1 cellular context compared by ENCODE assay signal in genomic region chr4:133149932-133150642, GRCh38.
TF ChIP-seq lines count a peak whose summit lies in the region.

No MANE protein-coding gene starts in this region.

TF ChIP-seq in K562, 482 proteins besides CTCF, POLR2A, EP300 and RAD21 (continued from another document):
- TF ChIP-seq CEBPZ (IDR thresholded peaks at IDR 0.05; ENCODE audit: borderline replicate concordance, low read depth, low read length), result no peak
- no peak for TF ChIP-seq ZNF655 (CRISPR knock-in tag; IDR thresholded peaks at IDR 0.05)
- no peak for TF ChIP-seq IRF9 (tag; IDR thresholded peaks at IDR 0.05)
- TF ChIP-seq KLF10 (CRISPR knock-in tag; IDR thresholded peaks at IDR 0.05), result no peak
- no peak for TF ChIP-seq ARNT (IDR thresholded peaks at IDR 0.05)
- TF ChIP-seq ZC3H4 (CRISPR knock-in tag; IDR thresholded peaks at IDR 0.05; ENCODE audit: borderline replicate concordance), result no peak
- no peak for TF ChIP-seq L3MBTL2 (IDR thresholded peaks at IDR 0.05)
- TF ChIP-seq STAT6 (CRISPR knock-in tag; IDR thresholded peaks at IDR 0.05), result no peak
- no peak for TF ChIP-seq ZSCAN32 (CRISPR knock-in tag; IDR thresholded peaks at IDR 0.05)
- no peak for TF ChIP-seq MBD2 (IDR thresholded peaks at IDR 0.05; ENCODE audit: borderline replicate concordance, low read depth)
- no peak for TF ChIP-seq MLX (CRISPR knock-in tag; conservative IDR thresholded peaks at IDR 0.05)
- no peak for TF ChIP-seq CAMTA2 (CRISPR knock-in tag; conservative IDR thresholded peaks at IDR 0.05)
- TF ChIP-seq TSHZ1 (CRISPR knock-in tag; IDR thresholded peaks at IDR 0.05), result no peak
- TF ChIP-seq ZNF311 (CRISPR knock-in tag; IDR thresholded peaks at IDR 0.05), result no peak
- no peak for TF ChIP-seq HNRNPK (IDR thresholded peaks at IDR 0.05; ENCODE audit: low read depth, low read length, poor library complexity, severe bottlenecking)
